In the genomic region with DNA sequence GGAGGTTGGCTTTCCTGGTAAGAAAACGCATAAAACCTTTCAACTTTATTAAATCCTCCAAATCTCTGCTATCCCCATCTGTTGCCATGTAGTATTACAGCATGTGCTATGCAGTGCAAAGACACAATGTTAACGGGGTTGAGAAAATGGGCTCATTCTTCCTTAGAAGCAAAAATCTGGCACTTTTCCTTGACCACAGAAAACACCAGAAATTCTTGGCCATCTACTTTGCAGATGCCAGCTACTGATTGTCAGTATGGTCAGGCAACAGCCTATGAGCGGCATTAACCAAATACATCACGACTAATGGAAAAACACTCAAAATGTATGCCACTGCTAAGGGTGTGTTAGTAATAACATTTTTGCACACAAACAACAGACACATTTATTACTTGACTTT, we compare ENCODE assay signal across 12 cellular contexts.
"Had no signal": no experiment of that assay in that cellular context is flagged by ENCODE, and none has a peak within 500 bp of the region (broad histone marks: within the 10 kb centered on the region; RNA-seq: fewer than 3 reads in every experiment).

No MANE protein-coding gene starts in this region.

- ATAC-seq: activated T-cell treated with anti-CD3 and anti-CD28 coated beads, Interleukin-2, amount 50 U/mL, for 72 hours; gastroesophageal sphincter; left ventricle myocardium superior had no signal

- H3K4me3 Mint-ChIP-seq: activated CD4-positive, alpha-beta memory T cell treated with anti-CD3 and anti-CD28 coated beads, Interleukin-2, amount 10 ng/mL, durations not matched to agents 7 days and 5 days; activated naive CD8-positive, alpha-beta T cell treated with anti-CD3 and anti-CD28 coated beads, Interleukin-2, amount 10 ng/mL, durations not matched to agents 7 days and 5 days; activated T-cell treated with anti-CD3 and anti-CD28 coated beads, Interleukin-2, amount 50 U/mL, for 72 hours had no signal

- DNase-seq: activated CD4-positive, alpha-beta memory T cell treated with anti-CD3 and anti-CD28 coated beads, Interleukin-2, amount 10 ng/mL, durations not matched to agents 7 days and 5 days; activated CD8-positive, alpha-beta memory T cell treated with anti-CD3 and anti-CD28 coated beads, Interleukin-2, amount 50 U/mL, for 4 hours; activated gamma-delta T cell treated with Interleukin-2 at 50 U/mL for 16 hours; activated naive CD8-positive, alpha-beta T cell treated with anti-CD3 and anti-CD28 coated beads, Interleukin-2, amount 10 ng/mL, durations not matched to agents 7 days and 5 days; activated T-cell treated with anti-CD3 and anti-CD28 coated beads, Interleukin-2, amount 50 U/mL, for 72 hours; aorta; left ventricle myocardium superior; ovary; stomach; T-helper 9 cell; uterus had no signal

- H3K27ac Mint-ChIP-seq: activated CD4-positive, alpha-beta memory T cell treated with anti-CD3 and anti-CD28 coated beads, Interleukin-2, amount 10 ng/mL, durations not matched to agents 7 days and 5 days; activated naive CD8-positive, alpha-beta T cell treated with anti-CD3 and anti-CD28 coated beads, Interleukin-2, amount 10 ng/mL, durations not matched to agents 7 days and 5 days; activated T-cell treated with anti-CD3 and anti-CD28 coated beads, Interleukin-2, amount 50 U/mL, for 72 hours had no signal

- H3K27me3 Mint-ChIP-seq: activated naive CD8-positive, alpha-beta T cell treated with anti-CD3 and anti-CD28 coated beads, Interleukin-2, amount 10 ng/mL, durations not matched to agents 7 days and 5 days had no signal
